9 cellular contexts compared by ENCODE assay signal in the genomic region with DNA sequence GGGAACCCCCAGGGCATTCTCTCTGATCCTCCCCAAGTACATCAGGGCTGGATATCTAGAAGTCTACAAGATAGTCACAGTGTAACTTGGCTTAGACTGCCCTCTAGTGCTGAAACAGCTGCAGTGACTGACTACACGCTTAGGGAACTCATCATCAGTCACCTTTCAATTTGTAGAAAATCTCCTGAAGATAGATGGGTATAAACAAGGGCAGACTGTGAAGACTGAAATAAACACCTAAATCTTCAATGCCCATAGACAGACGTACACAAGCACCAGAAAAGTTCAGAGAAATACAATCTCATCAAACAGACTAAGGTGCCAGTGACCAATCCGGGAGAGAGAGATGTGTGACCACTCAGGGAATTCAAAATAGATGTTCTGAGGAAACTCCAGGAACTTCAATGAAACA. TPM values are rescaled to one million over a fixed set of nuclear protein-coding genes. Genes with fewer than 3 reads are reported as not detected.
DNase-seq lines count a peak whose midpoint lies in the region; ATAC-seq, FAIRE-seq and TF ChIP-seq lines count a peak whose summit lies in the region.
"Had no signal": no experiment of that assay in that cellular context is flagged by ENCODE, and none has a peak within 500 bp of the region (broad histone marks: within the 10 kb centered on the region; RNA-seq: fewer than 3 reads in every experiment).

No MANE protein-coding gene starts in this region.

- in situ Hi-C loops in T47D (cut with HindIII; ENCODE audit: low pct_unique_long_range_greater_than_20kb, low sequenced_read_pairs), result no loop called here

- H3K9me3 ChIP-seq in keratinocyte (ENCODE audit: control insufficient read depth, low read depth, low read length), result no peaks in the 10 kb centered on the region

- no peak overlapping the region for H3K4me2 ChIP-seq in keratinocyte (ENCODE audit: control insufficient read depth, extremely low read depth, insufficient read depth, low read depth, low read length)

- no peaks in the 10 kb centered on the region for H4K20me1 ChIP-seq in keratinocyte (ENCODE audit: control insufficient read depth, extremely low read depth, insufficient read depth, low read length)

- no peak overlapping the region for H3K9ac ChIP-seq in keratinocyte (ENCODE audit: control insufficient read depth, extremely low read depth, insufficient read depth, low read length)

- H3K27me3 ChIP-seq in keratinocyte (ENCODE audit: control insufficient read depth, extremely low read depth, insufficient read depth, low read length), result no peaks in the 10 kb centered on the region

- H3K27ac ChIP-seq in keratinocyte (ENCODE audit: control insufficient read depth, insufficient read depth, low read length), result no peak overlapping the region
- H3K27ac ChIP-seq: epithelial cell of prostate had no signal

- peak; percentile 85 for FAIRE-seq in keratinocyte (lab: Jason Lieb, UNC)

- ATAC-seq in HG03469 (IDR thresholded peaks at IDR 0.05; ENCODE audit: unreplicated experiment), result no peak

- dilution Hi-C loops in keratinocyte (cut with MboI; ENCODE audit: extremely low pct_ligation_motif_present, low sequenced_read_pairs), result no loop called here

- peaks cover 2 to 4% of the 10 kb centered on the region in 2 experiments for H3K36me3 ChIP-seq in keratinocyte (ENCODE audit: control insufficient read depth in 2 of 2, extremely low read depth in 1 of 2, insufficient read depth in 2 of 2, low read length in 2 of 2)

- peak; percentile 85 to 93 (median 85) for TF ChIP-seq CTCF in keratinocyte (optimal IDR thresholded peaks at IDR 0.05 in 1 of 3, IDR thresholded peaks at IDR 0.05 in 1 of 3, conservative IDR thresholded peaks at IDR 0.05 in 1 of 3; ENCODE audit: extremely low read depth in 1 of 3, insufficient read depth in 2 of 3, low read length in 3 of 3)

- DNase-seq in GDM1 (lab: John Stamatoyannopoulos, UW) (peak; percentile 31), H4 (ENCODE audit: low spot score) (peak; percentile 58), MV-4-11 (lab: John Stamatoyannopoulos, UW) (peak; percentile 61), T-helper 1 cell (peak in 3 of 5 donors; percentile 19 to 70 (median 48)), T47D (ENCODE audit: low read depth in 1 of 2, low spot score in 1 of 2) (peak; percentile 51 to 85), keratinocyte (ENCODE audit: low read depth, low spot score) (peak; percentile 61)
- DNase-seq in stimulated activated CD4-positive, alpha-beta T cell treated with anti-CD3 and anti-CD28 coated beads, Interleukin-4, amount 100 ng/mL, for 1 hour, result peak; percentile 34

- H2AFZ ChIP-seq in keratinocyte (ENCODE audit: control insufficient read depth, low read length), result no peak overlapping the region

- no peaks in the 10 kb centered on the region for H3K4me1 ChIP-seq in keratinocyte (ENCODE audit: control insufficient read depth, extremely low read depth, insufficient read depth, low read length)

- no peaks in the 10 kb centered on the region for H3K9me1 ChIP-seq in keratinocyte (ENCODE audit: control insufficient read depth, extremely low read depth, insufficient read depth, low read length)

- no peaks in the 10 kb centered on the region for H3K79me2 ChIP-seq in keratinocyte (ENCODE audit: control insufficient read depth, insufficient read depth, low read length)

- H3K4me3 ChIP-seq in keratinocyte (ENCODE audit: control insufficient read depth in 2 of 3, extremely low read depth in 1 of 3, insufficient read depth in 2 of 3, low read depth in 1 of 3, low read length in 3 of 3), result no peak overlapping the region

RNA-seq across cellular contexts. Expression of a gene that starts 46.6 kb away (rescaled TPM):
- 14.8 and 15.9 TPM in 2 replicates for total RNA-seq in H4 (2014; rRNA removed; shearing (Covaris generic))
- polyA plus RNA-seq in keratinocyte, result 11.5 to 16.5 TPM (median 12.7 TPM) in 3 replicates
- polyA plus RNA-seq in keratinocyte (2011; ENCODE audit: low read depth), result 9.2 TPM
- 8.0 and 8.6 TPM in 2 replicates for polyA plus RNA-seq in keratinocyte (2011; cell fraction: cytosol; rRNA removed)
- 20.7 and 23.3 TPM in 2 replicates for polyA plus RNA-seq in keratinocyte (2011; cell fraction: nucleus; rRNA removed)
- 7.8 and 8.5 TPM in 2 replicates for polyA plus RNA-seq in keratinocyte (2012; ENCODE audit: low replicate concordance)
- polyA minus RNA-seq in keratinocyte, result 12.5 to 19.6 TPM (median 15.5 TPM) in 3 replicates
- 15.5 TPM for polyA minus RNA-seq in keratinocyte (2011; cell fraction: cytosol; rRNA and poly(A)+ RNA removed)
- polyA minus RNA-seq in keratinocyte (2011; cell fraction: nucleus; rRNA and poly(A)+ RNA removed), result 12.8 and 16.6 TPM in 2 replicates
